In the genomic region with DNA sequence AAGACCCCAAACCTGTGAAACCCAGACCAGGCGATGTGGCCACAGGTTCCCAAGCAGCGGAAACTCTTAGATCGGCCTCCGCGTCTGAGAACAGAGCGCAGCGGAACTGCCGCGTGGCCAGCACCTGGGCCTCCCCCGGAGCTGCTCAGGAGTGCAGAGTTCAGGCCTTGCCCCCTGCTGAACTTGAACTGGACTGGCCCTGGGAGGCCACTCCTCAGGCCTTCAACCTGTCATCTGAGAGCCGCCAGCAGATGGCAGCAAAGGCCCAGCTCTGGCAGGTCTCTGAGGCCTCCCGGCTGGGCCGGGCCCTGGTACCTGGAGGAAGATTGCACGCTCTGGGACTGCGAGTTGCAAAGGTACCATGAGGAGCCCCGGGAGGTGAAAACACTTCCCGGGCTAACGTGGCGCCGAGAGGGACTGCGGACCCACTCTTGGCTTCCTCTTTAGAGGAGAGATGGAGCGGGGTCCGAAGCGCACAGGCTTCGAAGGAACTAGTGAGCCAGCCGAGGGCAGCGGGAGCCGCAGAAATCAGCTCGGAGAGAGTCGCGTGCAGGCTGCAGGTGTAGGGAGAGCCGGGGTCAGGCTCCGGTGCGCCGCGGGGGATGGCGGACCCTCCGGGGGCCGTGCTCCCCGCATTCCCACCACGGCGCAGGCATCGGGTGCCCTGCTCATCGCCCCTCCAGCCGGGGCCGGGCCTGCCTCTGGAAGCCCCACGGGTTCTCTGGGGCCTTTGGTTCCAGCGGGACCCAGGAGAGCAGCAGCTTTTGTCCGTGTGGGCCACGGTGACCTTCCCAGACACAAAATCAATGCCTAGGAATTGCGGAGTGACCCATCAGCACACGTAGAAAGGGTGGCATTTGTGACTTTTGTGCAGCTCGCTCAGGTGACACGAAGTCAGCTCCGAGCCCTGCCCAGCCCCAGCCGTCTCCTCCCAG, we compare ENCODE assay signal across 8 cellular contexts.
DNase-seq lines count a peak whose midpoint lies in the region; ATAC-seq lines count a peak whose summit lies in the region.

No MANE protein-coding gene starts in this region.

- no peak overlapping the region for H3K4ac ChIP-seq in mesenchymal stem cell (ENCODE audit: low read depth in 1 of 2, low read length in 2 of 2)

- peaks cover 7% of the 10 kb centered on the region for H3K4me1 ChIP-seq in effector memory CD4-positive, alpha-beta T cell (ENCODE audit: control insufficient read depth, insufficient read depth, low read length, poor library complexity, severe bottlenecking)
- peaks cover 3% of the 10 kb centered on the region for H3K4me1 ChIP-seq in mesenchymal stem cell (ENCODE audit: control insufficient read depth, insufficient read depth, low read depth, low read length)

- peak overlapping the region; percentile 46 for H2AFZ ChIP-seq in mesenchymal stem cell (ENCODE audit: low read depth, low read length)

- peak in 13 of 14 donors; percentile 19 to 86 (median 74) for DNase-seq in C1 segment of cervical spinal cord (lab: John Stamatoyannopoulos, UW)
- DNase-seq in GM19238 (ENCODE audit: insufficient read length, low spot score) = peak; percentile 77
- DNase-seq in NCI-H774 (lab: John Stamatoyannopoulos, UW) = peak; percentile 67
- DNase-seq in activated CD8-positive, alpha-beta memory T cell treated with anti-CD3 and anti-CD28 coated beads for 4 hours (ENCODE audit: low read depth in 2 of 2) = peak; percentile 67 to 73
- DNase-seq in effector memory CD4-positive, alpha-beta T cell = peak; percentile 67 to 80 (median 69)
- DNase-seq in mesenchymal stem cell = peak; percentile 65
- DNase-seq in stimulated activated CD8-positive, alpha-beta memory T cell treated with anti-CD3 and anti-CD28 coated beads, Interleukin-15, amount 100 ng/mL, for 1 hour (ENCODE audit: low read depth) = peak; percentile 91

- H2BK120ac ChIP-seq in mesenchymal stem cell (ENCODE audit: low read depth, low read length) = no peak overlapping the region

- H4K8ac ChIP-seq in mesenchymal stem cell (ENCODE audit: low read length) = no peak overlapping the region

- H3K4me3 ChIP-seq in effector memory CD4-positive, alpha-beta T cell (ENCODE audit: insufficient read depth, low read depth, low read length, poor library complexity, severe bottlenecking) = peak overlapping the region; percentile 45
- peak overlapping the region in 1 of 2 experiments; percentile 71 for H3K4me3 ChIP-seq in mesenchymal stem cell (ENCODE audit: insufficient read depth in 1 of 2, low read depth in 1 of 2, low read length in 2 of 2)

- H3K4me2 ChIP-seq in mesenchymal stem cell (ENCODE audit: low read length, poor library complexity, severe bottlenecking) = peak overlapping the region; percentile 30

- H2BK5ac ChIP-seq in mesenchymal stem cell (ENCODE audit: low read depth, low read length, poor library complexity, severe bottlenecking) = no peak overlapping the region

- no peak overlapping the region for H3K18ac ChIP-seq in mesenchymal stem cell (ENCODE audit: low read depth in 1 of 2, low read length in 2 of 2)

- no peak overlapping the region for H3K14ac ChIP-seq in mesenchymal stem cell (ENCODE audit: low read length in 2 of 2)

- peak overlapping the region; percentile 57 for H3K9ac ChIP-seq in mesenchymal stem cell (ENCODE audit: low read length)

- peak; percentile 98 for ATAC-seq in HG03354 (IDR thresholded peaks at IDR 0.05; ENCODE audit: poor library complexity, severe bottlenecking, unreplicated experiment)

- H2BK15ac ChIP-seq in mesenchymal stem cell (ENCODE audit: low read depth, poor library complexity, severe bottlenecking) = no peak overlapping the region

- no peak overlapping the region for H4K91ac ChIP-seq in mesenchymal stem cell (ENCODE audit: low read length)

- H3K23ac ChIP-seq in mesenchymal stem cell (ENCODE audit: low read length in 2 of 2) = no peak overlapping the region

- H3K27me3 ChIP-seq in effector memory CD4-positive, alpha-beta T cell (replicated peaks; ENCODE audit: control insufficient read depth, insufficient read depth, low read length, poor library complexity, severe bottlenecking) = peaks cover 7% of the 10 kb centered on the region
- peaks cover 11 to 32% of the 10 kb centered on the region in 2 experiments for H3K27me3 ChIP-seq in mesenchymal stem cell (ENCODE audit: control insufficient read depth in 1 of 2, insufficient read depth in 1 of 2, low read length in 2 of 2)

- WGBS in mesenchymal stem cell = 29% methylated on average over 56 of the region's 56 CpGs

- H3K9me3 ChIP-seq in effector memory CD4-positive, alpha-beta T cell (ENCODE audit: control insufficient read depth, low read length) = no peaks in the 10 kb centered on the region
- H3K9me3 ChIP-seq in mesenchymal stem cell (ENCODE audit: control insufficient read depth, low read length) = no peaks in the 10 kb centered on the region

- no peak overlapping the region for H3K27ac ChIP-seq in effector memory CD4-positive, alpha-beta T cell (ENCODE audit: insufficient read depth, low read length, poor library complexity, severe bottlenecking)
- no peak overlapping the region for H3K27ac ChIP-seq in mesenchymal stem cell (ENCODE audit: low read length, poor library complexity, severe bottlenecking)

- no peaks in the 10 kb centered on the region for H3K36me3 ChIP-seq in effector memory CD4-positive, alpha-beta T cell (ENCODE audit: control insufficient read depth, insufficient read depth, low read length)
- H3K36me3 ChIP-seq in mesenchymal stem cell (ENCODE audit: control insufficient read depth in 1 of 2, insufficient read depth in 2 of 2, low read depth in 1 of 2, low read length in 2 of 2) = no peaks in the 10 kb centered on the region

- H2BK12ac ChIP-seq in mesenchymal stem cell (ENCODE audit: low read length in 2 of 2) = no peak overlapping the region

- no peak overlapping the region for H2AK5ac ChIP-seq in mesenchymal stem cell (ENCODE audit: low read length, severe bottlenecking)

- no peaks in the 10 kb centered on the region for H3K79me1 ChIP-seq in mesenchymal stem cell (replicated peaks; ENCODE audit: low read length, poor library complexity, severe bottlenecking)
